ENCODE assay signal across 8 cellular contexts in genomic region chr18:48785091-48785614, GRCh38.
DNase-seq lines count a peak whose midpoint lies in the region; ATAC-seq and TF ChIP-seq lines count a peak whose summit lies in the region.

No MANE protein-coding gene starts in this region.

- no TSS peak for BruUV-seq in OCI-LY7 (replicated peaks; lab: Mats Ljungman, UMichigan)

- H3K27ac ChIP-seq in OCI-LY7 (ENCODE audit: low read depth, low read length, poor library complexity, severe bottlenecking) (peak overlapping the region; percentile 98), smooth muscle cell (ENCODE audit: low read depth) (peak overlapping the region; percentile 97)

- H4K20me1 ChIP-seq in OCI-LY7 (ENCODE audit: insufficient read depth, low read length) (no peaks in the 10 kb centered on the region), smooth muscle cell (ENCODE audit: low read depth) (no peaks in the 10 kb centered on the region)

- H3K9me2 ChIP-seq in OCI-LY7 (ENCODE audit: insufficient read depth, low read length), result no peaks in the 10 kb centered on the region

- H3K27me3 ChIP-seq in smooth muscle cell (ENCODE audit: low read depth), result no peaks in the 10 kb centered on the region

- peak overlapping the region; percentile 12; the same call in 1 of the 2 replicates for H2AFZ ChIP-seq in OCI-LY7 (ENCODE audit: low read length)
- H2AFZ ChIP-seq in smooth muscle cell (ENCODE audit: low read depth), result no peak overlapping the region

- TF ChIP-seq CTCF in OCI-LY7 (conservative IDR thresholded peaks at IDR 0.05; ENCODE audit: low read length) (peak; percentile 27; the same call in 1 of the 2 replicates), smooth muscle cell (IDR thresholded peaks at IDR 0.05; ENCODE audit: borderline replicate concordance, insufficient read depth, poor library complexity, severe bottlenecking) (no peak)

- H3K4me3 Mint-ChIP-seq in activated T-cell treated with anti-CD3 and anti-CD28 coated beads, Interleukin-2, amount 50 U/mL, for 72 hours, result peak overlapping the region; percentile 0 to 14
- H3K4me3 Mint-ChIP-seq in activated T-cell treated with anti-CD3 and anti-CD28 coated beads, Interleukin-2, amount 50 U/mL, for 24 hours, result no peak overlapping the region

- H3K4me2 ChIP-seq in OCI-LY7 (ENCODE audit: low read length) (peak overlapping the region; percentile 78), smooth muscle cell (no peak overlapping the region)

- no peak overlapping the region for H3K27ac Mint-ChIP-seq in activated T-cell treated with anti-CD3 and anti-CD28 coated beads, Interleukin-2, amount 50 U/mL, for 72 hours
- no peak overlapping the region for H3K27ac Mint-ChIP-seq in activated T-cell treated with anti-CD3 and anti-CD28 coated beads, Interleukin-2, amount 50 U/mL, for 24 hours

- DNase-seq in activated T-cell treated with anti-CD3 and anti-CD28 coated beads, Interleukin-2, amount 50 U/mL, for 72 hours, result peak in 1 of 2 donors; percentile 12
- DNase-seq in activated T-cell treated with anti-CD3 and anti-CD28 coated beads, Interleukin-2, amount 50 U/mL, for 24 hours, result no peak
- DNase-seq in OCI-LY7 (ENCODE audit: low spot score), result peak; percentile 90
- no peak for DNase-seq in smooth muscle cell (lab: John Stamatoyannopoulos, UW; ENCODE audit: unreplicated experiment)
- no peak for DNase-seq in cortex of kidney (lab: John Stamatoyannopoulos, UW)
- DNase-seq in H4 (ENCODE audit: low spot score), result no peak
- no peak for DNase-seq in kidney glomerular epithelial cell (lab: John Stamatoyannopoulos, UW)

- POLR2A ChIA-PET in OCI-LY7 (lab: Charles Lee), result interaction anchor here (0.7 to 1.1 kb wide), 3 partner anchors 10 to 582 kb away, joined by 3 to 4 read pairs (median 3); no protein-coding TSS in a partner anchor

- WGBS in smooth muscle cell (ENCODE audit: low lambda C conversion rate), result 75% methylated on average over 5 of the region's 5 CpGs

- peaks cover 69% of the 10 kb centered on the region for H3K4me1 ChIP-seq in OCI-LY7 (ENCODE audit: insufficient read depth, low read length, poor library complexity, severe bottlenecking)
- H3K4me1 ChIP-seq in smooth muscle cell (ENCODE audit: low read depth), result peaks cover 41% of the 10 kb centered on the region

- H3K9me3 Mint-ChIP-seq in activated T-cell treated with anti-CD3 and anti-CD28 coated beads, Interleukin-2, amount 50 U/mL, for 72 hours, result peaks cover 0 to 2% of the 10 kb centered on the region in 2 donors
- H3K9me3 Mint-ChIP-seq in activated T-cell treated with anti-CD3 and anti-CD28 coated beads, Interleukin-2, amount 50 U/mL, for 24 hours, result no peaks in the 10 kb centered on the region

- CTCF ChIA-PET in OCI-LY7 (lab: Charles Lee; ENCODE audit: unreplicated experiment), result interaction anchor here (1.2 kb wide), 1 partner anchor 29 kb away, joined by 3 read pairs; no protein-coding TSS in a partner anchor

- H3K9me3 ChIP-seq in OCI-LY7 (ENCODE audit: low read length) (no peaks in the 10 kb centered on the region), smooth muscle cell (replicated peaks; ENCODE audit: low read depth) (no peaks in the 10 kb centered on the region)

- peak; percentile 60 to 64 for ATAC-seq in activated T-cell treated with anti-CD3 and anti-CD28 coated beads, Interleukin-2, amount 50 U/mL, for 72 hours (replicated peaks in 1 of 2)
- peak; percentile 91 for ATAC-seq in HG02798 (IDR thresholded peaks at IDR 0.05; ENCODE audit: poor library complexity, unreplicated experiment)

- H3K36me3 Mint-ChIP-seq in activated T-cell treated with anti-CD3 and anti-CD28 coated beads, Interleukin-2, amount 50 U/mL, for 72 hours (ENCODE audit: insufficient read depth in 2 of 2), result peaks cover 0 to 4% of the 10 kb centered on the region in 2 donors
- no peaks in the 10 kb centered on the region for H3K36me3 Mint-ChIP-seq in activated T-cell treated with anti-CD3 and anti-CD28 coated beads, Interleukin-2, amount 50 U/mL, for 24 hours (ENCODE audit: low read depth)

- no peaks in the 10 kb centered on the region for H3K27me3 Mint-ChIP-seq in activated T-cell treated with anti-CD3 and anti-CD28 coated beads, Interleukin-2, amount 50 U/mL, for 72 hours (ENCODE audit: low read depth)
- H3K27me3 Mint-ChIP-seq in activated T-cell treated with anti-CD3 and anti-CD28 coated beads, Interleukin-2, amount 50 U/mL, for 24 hours, result no peaks in the 10 kb centered on the region

- H3K79me2 ChIP-seq in OCI-LY7 (ENCODE audit: insufficient read depth, low read depth, low read length) (no peaks in the 10 kb centered on the region), smooth muscle cell (ENCODE audit: low read depth) (peaks cover 15% of the 10 kb centered on the region)

- H3K4me3 ChIP-seq in OCI-LY7 (ENCODE audit: low read depth, low read length, poor library complexity, severe bottlenecking) (peak overlapping the region; percentile 49), smooth muscle cell (no peak overlapping the region)

- H3K4me1 Mint-ChIP-seq in activated T-cell treated with anti-CD3 and anti-CD28 coated beads, Interleukin-2, amount 50 U/mL, for 72 hours (ENCODE audit: low read depth), result peaks cover 13% of the 10 kb centered on the region
- peaks cover 18% of the 10 kb centered on the region for H3K4me1 Mint-ChIP-seq in activated T-cell treated with anti-CD3 and anti-CD28 coated beads, Interleukin-2, amount 50 U/mL, for 24 hours (ENCODE audit: low read depth)

- intact Hi-C loops in OCI-LY7 (cut with micrococcal nuclease; ENCODE audit: unreplicated experiment), result loop anchor here (5.0 kb wide), 2 partner anchors 47 to 82 kb away; no protein-coding TSS in a partner anchor

- no peak overlapping the region for H3K9ac ChIP-seq in smooth muscle cell (ENCODE audit: low read depth)

- peaks cover 37% of the 10 kb centered on the region for H3F3A ChIP-seq in smooth muscle cell (ENCODE audit: low read depth)

- H3K36me3 ChIP-seq in OCI-LY7 (ENCODE audit: insufficient read depth, low read length) (no peaks in the 10 kb centered on the region), smooth muscle cell (ENCODE audit: low read depth) (no peaks in the 10 kb centered on the region)
